In genomic region chr22:39135092-39135896, GRCh38 we compare ENCODE assay signal across 1 cellular context.
A peak's percentile ranks its signal among the peaks of the same experiment; 100 is the strongest.
TF ChIP-seq lines count a peak whose summit lies in the region.

No MANE protein-coding gene starts in this region.

TF ChIP-seq in K562, 482 proteins besides CTCF, POLR2A, EP300 and RAD21 (continued from another document):
- TF ChIP-seq, protein P1, sequence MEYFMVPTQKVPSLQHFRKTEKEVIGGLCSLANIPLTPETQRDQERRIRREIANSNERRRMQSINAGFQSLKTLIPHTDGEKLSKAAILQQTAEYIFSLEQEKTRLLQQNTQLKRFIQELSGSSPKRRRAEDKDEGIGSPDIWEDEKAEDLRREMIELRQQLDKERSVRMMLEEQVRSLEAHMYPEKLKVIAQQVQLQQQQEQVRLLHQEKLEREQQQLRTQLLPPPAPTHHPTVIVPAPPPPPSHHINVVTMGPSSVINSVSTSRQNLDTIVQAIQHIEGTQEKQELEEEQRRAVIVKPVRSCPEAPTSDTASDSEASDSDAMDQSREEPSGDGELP (CRISPR knock-in tag; IDR thresholded peaks at IDR 0.05; ENCODE audit: borderline replicate concordance) = peak; percentile 57; the same call in 1 of the 2 replicates
- 0 out of 2 replicates have a peak, but pooled peaks have one; percentile 19 for TF ChIP-seq CTBP1 (IDR thresholded peaks at IDR 0.05; ENCODE audit: borderline replicate concordance)
- TF ChIP-seq SMC3 (conservative IDR thresholded peaks at IDR 0.05; ENCODE audit: insufficient read depth, low read depth, low read length) = peak; percentile 69
